ENCODE assay signal across 22 cellular contexts in the genomic region with DNA sequence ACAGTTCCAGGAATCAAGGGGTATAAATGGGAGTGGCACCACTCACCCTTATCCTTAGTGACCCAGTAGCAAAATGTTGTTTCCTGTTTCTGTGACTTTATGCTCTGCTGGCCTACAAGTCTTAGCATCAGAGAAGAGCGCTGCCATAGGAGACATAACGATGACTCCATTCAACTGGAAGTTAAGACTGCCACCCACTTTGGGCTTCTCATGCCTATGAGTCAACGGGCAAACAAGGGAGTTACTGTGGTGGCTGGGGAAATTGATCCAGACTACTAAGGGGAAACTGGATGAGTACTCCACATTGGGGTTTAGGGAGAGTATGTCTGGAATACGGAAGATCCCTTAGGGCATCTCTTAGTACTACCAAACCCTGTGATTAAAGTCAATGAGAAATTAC. TPM values are rescaled to one million over a fixed set of nuclear protein-coding genes. Genes with fewer than 3 reads are reported as not detected.
DNase-seq lines count a peak whose midpoint lies in the region; ATAC-seq, FAIRE-seq and TF ChIP-seq lines count a peak whose summit lies in the region.
"Had no signal": no experiment of that assay in that cellular context is flagged by ENCODE, and none has a peak within 500 bp of the region (broad histone marks: within the 10 kb centered on the region; RNA-seq: fewer than 3 reads in every experiment).

No MANE protein-coding gene starts in this region.

- no peaks in the 10 kb centered on the region for H4K20me1 ChIP-seq in PC-3 (ENCODE audit: low read length)

- peak overlapping the region; percentile 14; the same call in 1 of the 2 replicates for H3K4me2 ChIP-seq in PC-3 (ENCODE audit: low read length)
- H3K4me2 ChIP-seq: SK-N-SH had no signal

- no peaks in the 10 kb centered on the region for H3K9me3 Mint-ChIP-seq in endothelial cell (ENCODE audit: unreplicated experiment)
- H3K9me3 Mint-ChIP-seq: stimulated activated effector memory CD8-positive, alpha-beta T cell treated with anti-CD3 and anti-CD28 coated beads, Interleukin-12 subunit alpha, Interleukin-12 subunit beta, amount 100 ng/mL, for 72 hours had no signal

- CTCF ChIA-PET in PC-3 (lab: Charles Lee) = no interaction called here

- no peaks in the 10 kb centered on the region for H3K27me3 Mint-ChIP-seq in endothelial cell (ENCODE audit: unreplicated experiment)
- H3K27me3 Mint-ChIP-seq: activated naive CD8-positive, alpha-beta T cell treated with anti-CD3 and anti-CD28 coated beads, Interleukin-2, amount 50 U/mL, for 24 hours had no signal

- no peaks in the 10 kb centered on the region for H3K9me3 ChIP-seq in PC-3 (ENCODE audit: low read length)
- H3K9me3 ChIP-seq: Peyer's patch, right atrium auricular region, SK-N-SH, thyroid gland had no signal

- H3K79me2 ChIP-seq in PC-3 (ENCODE audit: low read length) = no peaks in the 10 kb centered on the region

- H3K9ac ChIP-seq in PC-3 (ENCODE audit: low read length) = 0 out of 2 replicates have a peak overlapping the region, but pooled peaks have one; percentile 37
- H3K9ac ChIP-seq: SK-N-SH had no signal

- H3K36me3 Mint-ChIP-seq in endothelial cell (ENCODE audit: low read depth, unreplicated experiment) = no peaks in the 10 kb centered on the region
- H3K36me3 Mint-ChIP-seq: stimulated activated effector memory CD8-positive, alpha-beta T cell treated with anti-CD3 and anti-CD28 coated beads, Interleukin-12 subunit alpha, Interleukin-12 subunit beta, amount 100 ng/mL, for 72 hours had no signal

- no TSS peak for BruUV-seq in PC-3 (replicated peaks; lab: Mats Ljungman, UMichigan)

- no peak overlapping the region for H2AFZ ChIP-seq in PC-3 (ENCODE audit: low read length)

- ATAC-seq in PC-3 = peak; percentile 63
- ATAC-seq: activated naive CD8-positive, alpha-beta T cell treated with anti-CD3 and anti-CD28 coated beads, Interleukin-2, amount 50 U/mL, for 24 hours; stimulated activated effector memory CD8-positive, alpha-beta T cell treated with anti-CD3 and anti-CD28 coated beads, Interleukin-12 subunit alpha, Interleukin-12 subunit beta, amount 100 ng/mL, for 72 hours had no signal

- POLR2A ChIA-PET in PC-3 (lab: Charles Lee; ENCODE audit: unreplicated experiment) = no interaction called here

- no peaks in the 10 kb centered on the region for H3F3A ChIP-seq in PC-3 (ENCODE audit: low read length, unreplicated experiment)

- peaks cover 8% of the 10 kb centered on the region for H3K4me1 Mint-ChIP-seq in endothelial cell (ENCODE audit: unreplicated experiment)
- H3K4me1 Mint-ChIP-seq: activated naive CD8-positive, alpha-beta T cell treated with anti-CD3 and anti-CD28 coated beads, Interleukin-2, amount 50 U/mL, for 24 hours; stimulated activated effector memory CD8-positive, alpha-beta T cell treated with anti-CD3 and anti-CD28 coated beads, Interleukin-12 subunit alpha, Interleukin-12 subunit beta, amount 100 ng/mL, for 72 hours had no signal

- FAIRE-seq in bronchial epithelial cell (lab: Jason Lieb, UNC) = no peak
- FAIRE-seq: G401.6 had no signal

- intact Hi-C loops in PC-3 (cut with micrococcal nuclease) = no loop called here

- peak overlapping the region; percentile 85 for H3K27ac ChIP-seq in PC-3 (ENCODE audit: low read length)
- H3K27ac ChIP-seq: esophagus squamous epithelium, right atrium auricular region, thyroid gland had no signal

- H3K36me3 ChIP-seq in PC-3 (ENCODE audit: low read depth, low read length) (no peaks in the 10 kb centered on the region), bronchial epithelial cell (ENCODE audit: control insufficient read depth, insufficient read depth, low read length) (no peaks in the 10 kb centered on the region)
- H3K36me3 ChIP-seq: esophagus squamous epithelium, Peyer's patch, right atrium auricular region, thyroid gland had no signal

- peaks cover 16% of the 10 kb centered on the region for H3K4me1 ChIP-seq in PC-3 (ENCODE audit: insufficient read depth, low read length)
- H3K4me1 ChIP-seq: Caco-2, esophagus squamous epithelium, Peyer's patch, right atrium auricular region, thyroid gland had no signal

- H3K4me3 ChIP-seq in PC-3 (ENCODE audit: low read length) (no peak overlapping the region), bronchial epithelial cell (ENCODE audit: low read depth, low read length) (no peak overlapping the region)
- H3K4me3 ChIP-seq: esophagus squamous epithelium, Peyer's patch, right atrium auricular region, thyroid gland had no signal

- DNase-seq in EL = peak; percentile 61
- DNase-seq in PC-3 = peak; percentile 75
- peak; percentile 56 for DNase-seq in bronchial epithelial cell (ENCODE audit: low read depth)
- DNase-seq in renal cortical epithelial cell (ENCODE audit: low read depth) = peak; percentile 53
- DNase-seq in SW 1271 (lab: John Stamatoyannopoulos, UW) = no peak
- no peak for DNase-seq in medulla oblongata (ENCODE audit: extremely low spot score)
- DNase-seq in NOMO-1 treated with DMSO at 0.1 percent for 48 hours (lab: John Stamatoyannopoulos, UW; ENCODE audit: unreplicated experiment) = no peak
- DNase-seq in endothelial cell (ENCODE audit: low spot score) = no peak
- DNase-seq: activated naive CD8-positive, alpha-beta T cell treated with anti-CD3 and anti-CD28 coated beads, Interleukin-2, amount 50 U/mL, for 24 hours; AML-193; Caco-2; caudate nucleus; esophagus squamous epithelium; GOT3; NCI-H1417 treated with DMSO at 0.1 percent for 48 hours; Peyer's patch; SK-N-SH; thyroid gland had no signal

- no peaks in the 10 kb centered on the region for H3K9me2 ChIP-seq in PC-3 (replicated peaks; ENCODE audit: low read length)
- H3K9me2 ChIP-seq: SK-N-SH had no signal

- no peak overlapping the region for H3K27ac Mint-ChIP-seq in endothelial cell (ENCODE audit: unreplicated experiment)
- H3K27ac Mint-ChIP-seq: activated naive CD8-positive, alpha-beta T cell treated with anti-CD3 and anti-CD28 coated beads, Interleukin-2, amount 50 U/mL, for 24 hours; activated T-helper 2 cell treated with anti-CD3 and anti-CD28 coated beads, Interferon-gamma antibody, Interleukin-2, Interleukin-4, amounts not matched to agents 10 μg/mL and 5 μg/mL and 100 μg/mL, durations not matched to agents 14 hours and 24 hours and 36 hours; stimulated activated effector memory CD8-positive, alpha-beta T cell treated with anti-CD3 and anti-CD28 coated beads, Interleukin-12 subunit alpha, Interleukin-12 subunit beta, amount 100 ng/mL, for 72 hours had no signal

- TF ChIP-seq CTCF in PC-3 (conservative IDR thresholded peaks at IDR 0.05; ENCODE audit: low read depth, low read length) = no peak
- TF ChIP-seq CTCF in bronchial epithelial cell (IDR thresholded peaks at IDR 0.05; ENCODE audit: insufficient read depth, low read length, severe bottlenecking) = no peak
- TF ChIP-seq CTCF in endothelial cell (IDR thresholded peaks at IDR 0.05; ENCODE audit: unreplicated experiment) = no peak

- H3K4me3 Mint-ChIP-seq in endothelial cell (ENCODE audit: unreplicated experiment) = no peak overlapping the region
- H3K4me3 Mint-ChIP-seq: activated naive CD8-positive, alpha-beta T cell treated with anti-CD3 and anti-CD28 coated beads, Interleukin-2, amount 50 U/mL, for 24 hours; stimulated activated effector memory CD8-positive, alpha-beta T cell treated with anti-CD3 and anti-CD28 coated beads, Interleukin-12 subunit alpha, Interleukin-12 subunit beta, amount 100 ng/mL, for 72 hours had no signal

- no peaks in the 10 kb centered on the region for H3K27me3 ChIP-seq in PC-3 (ENCODE audit: low read length)
- H3K27me3 ChIP-seq in bronchial epithelial cell (ENCODE audit: control insufficient read depth, insufficient read depth, low read length) = no peaks in the 10 kb centered on the region
- H3K27me3 ChIP-seq: esophagus squamous epithelium, Peyer's patch, right atrium auricular region, thyroid gland had no signal

RNA-seq across cellular contexts. Expression of gene PIK3CG, which starts 40.6 kb away (rescaled TPM):
- not detected in 2 replicates for total RNA-seq in PC-3 (2014; rRNA removed)
- not detected in 2 replicates for total RNA-seq in bronchial epithelial cell
- total RNA-seq in renal cortical epithelial cell = not detected in 2 replicates
- 2.4 TPM for total RNA-seq in endothelial cell (ENCODE audit: unreplicated experiment)
- total RNA-seq: Caco-2 had no signal

Comparison
In these comparisons a context has a peak if more than half of its experiments do, and no peak if none do; other contexts are left out.
1. DNase-seq: peak in EL (single experiment), PC-3 (single experiment), bronchial epithelial cell (single experiment) and renal cortical epithelial cell (single experiment); none in SW 1271 (0 of 2), medulla oblongata (single experiment), NOMO-1 treated with DMSO at 0.1 percent for 48 hours (single experiment) and endothelial cell (single experiment).